ENCODE assay signal across 25 cellular contexts in genomic region chr1:9086796-9087195, GRCh38. TPM values are rescaled to one million over a fixed set of nuclear protein-coding genes. Genes with fewer than 3 reads are reported as not detected.
DNase-seq lines count a peak whose midpoint lies in the region; ATAC-seq, FAIRE-seq and TF ChIP-seq lines count a peak whose summit lies in the region.
"Had no signal": no experiment of that assay in that cellular context is flagged by ENCODE, and none has a peak within 500 bp of the region (broad histone marks: within the 10 kb centered on the region; RNA-seq: fewer than 3 reads in every experiment).

No MANE protein-coding gene starts in this region.

- H3K4me1 ChIP-seq in BLaER1 (peaks cover 63% of the 10 kb centered on the region), esophagus squamous epithelium (peaks cover 26 to 62% (median 34%) of the 10 kb centered on the region in 3 donors), osteoblast (ENCODE audit: insufficient read depth, low read length) (peaks cover 30% of the 10 kb centered on the region), vagina (peaks cover 38% of the 10 kb centered on the region)

- no peak for TF ChIP-seq POLR2A in esophagus squamous epithelium (IDR thresholded peaks at IDR 0.05)
- no peak for TF ChIP-seq POLR2A in vagina (IDR thresholded peaks at IDR 0.05)

- peak overlapping the region; percentile 76 for H3K4me2 ChIP-seq in BLaER1
- no peak overlapping the region for H3K4me2 ChIP-seq in osteoblast (ENCODE audit: insufficient read depth, low read length)

- 69 to 86% methylated on average over 2 of the region's 2 CpGs for WGBS in esophagus squamous epithelium, 2 donors

- H3K4me3 ChIP-seq in BLaER1 (no peak overlapping the region), esophagus squamous epithelium (no peak overlapping the region), osteoblast (ENCODE audit: insufficient read depth, low read length) (no peak overlapping the region), vagina (no peak overlapping the region)
- H3K4me3 ChIP-seq: GM12878, HAP-1, SK-N-MC had no signal

- no peak overlapping the region for H2AFZ ChIP-seq in osteoblast (ENCODE audit: low read length)

- H3K36me3 ChIP-seq in BLaER1 (no peaks in the 10 kb centered on the region), esophagus squamous epithelium (no peaks in the 10 kb centered on the region), osteoblast (ENCODE audit: insufficient read depth, low read length) (no peaks in the 10 kb centered on the region), vagina (no peaks in the 10 kb centered on the region)
- H3K36me3 ChIP-seq: HAP-1 had no signal

- FAIRE-seq in RCC 7860 (lab: Jason Lieb, UNC): no peak
- FAIRE-seq: GM12878 had no signal

- intact Hi-C loops in esophagus squamous epithelium (cut with DNase I) (no loop called here), vagina (cut with DNase I) (no loop called here)

- no peak overlapping the region for H3K9ac ChIP-seq in BLaER1

- no peaks in the 10 kb centered on the region for H3K79me2 ChIP-seq in osteoblast (ENCODE audit: insufficient read depth, low read length)

- DNase-seq in M059J (ENCODE audit: low read depth) (peak; percentile 80), esophagus squamous epithelium (lab: John Stamatoyannopoulos, UW) (no peak), osteoblast (ENCODE audit: insufficient read length, low spot score, missing footprints) (no peak), vagina (ENCODE audit: extremely low spot score in 2 of 2) (no peak), RCC 7860 (ENCODE audit: low spot score) (no peak), pons (ENCODE audit: low spot score) (no peak)
- DNase-seq: CD4-positive, CD25-positive, alpha-beta regulatory T cell; COR-L47; KG1; MV-4-11; NCI-H1105 treated with DMSO at 0.1 percent for 48 hours; NCI-H2029 treated with DMSO at 0.1 percent for 48 hours; NCI-H2171; NCI-H345; NCI-H526; RPMI8226; SHP77 treated with DMSO at 0.1 percent for 48 hours; SW 1271 had no signal

- ATAC-seq in HG03432 (IDR thresholded peaks at IDR 0.05; ENCODE audit: unreplicated experiment): no peak
- ATAC-seq: GM12878 had no signal

- TF ChIP-seq CTCF in esophagus squamous epithelium (IDR thresholded peaks at IDR 0.05) (no peak), osteoblast (IDR thresholded peaks at IDR 0.05; ENCODE audit: extremely low read depth, low read depth, low read length) (no peak), vagina (IDR thresholded peaks at IDR 0.05) (no peak)

- H3K27me3 ChIP-seq in BLaER1: no peaks in the 10 kb centered on the region
- no peaks in the 10 kb centered on the region for H3K27me3 ChIP-seq in esophagus squamous epithelium
- peaks cover 21% of the 10 kb centered on the region for H3K27me3 ChIP-seq in osteoblast (ENCODE audit: insufficient read depth, low read length)
- H3K27me3 ChIP-seq in vagina: no peaks in the 10 kb centered on the region

- H4K20me1 ChIP-seq in BLaER1 (no peaks in the 10 kb centered on the region), osteoblast (ENCODE audit: insufficient read depth, low read length) (no peaks in the 10 kb centered on the region)

- peak overlapping the region; percentile 77 for H3K27ac ChIP-seq in BLaER1
- H3K27ac ChIP-seq in esophagus squamous epithelium: peak overlapping the region; percentile 31 to 87 (median 66)
- peak overlapping the region; percentile 42 for H3K27ac ChIP-seq in osteoblast (ENCODE audit: low read depth, low read length)
- no peak overlapping the region for H3K27ac ChIP-seq in vagina
- H3K27ac ChIP-seq: SK-N-MC had no signal

- peaks cover 27% of the 10 kb centered on the region for H3K9me3 ChIP-seq in BLaER1
- H3K9me3 ChIP-seq in esophagus squamous epithelium: no peaks in the 10 kb centered on the region
- no peaks in the 10 kb centered on the region for H3K9me3 ChIP-seq in osteoblast (ENCODE audit: low read depth, low read length)
- no peaks in the 10 kb centered on the region for H3K9me3 ChIP-seq in vagina

RNA-seq across cellular contexts. Expression of gene SLC2A5, which starts 17.4 kb away (rescaled TPM):
- 4.2 and 7.1 TPM in 2 replicates for total RNA-seq in M059J (2014; rRNA removed; shearing (Covaris generic))
- total RNA-seq in esophagus squamous epithelium (1 to 10 TPM; 1.9 to 7.1 (median 4.2) TPM), osteoblast (11.2 and 22.4 TPM in 2 replicates), vagina (8.1 TPM)
- total RNA-seq: A172, HT1080 had no signal

RNA-seq across cellular contexts. Expression of gene GPR157, which starts 42.1 kb away (rescaled TPM):
- total RNA-seq in M059J (2014; rRNA removed; shearing (Covaris generic)): 2.1 and 2.9 TPM in 2 replicates
- total RNA-seq in esophagus squamous epithelium (10 to 100 TPM; 28.5 to 57.4 (median 30.2) TPM), osteoblast (3.2 and 5.4 TPM in 2 replicates), vagina (19.4 TPM)
